Comparison of ENCODE assay signal across 8 cellular contexts in the genomic region with DNA sequence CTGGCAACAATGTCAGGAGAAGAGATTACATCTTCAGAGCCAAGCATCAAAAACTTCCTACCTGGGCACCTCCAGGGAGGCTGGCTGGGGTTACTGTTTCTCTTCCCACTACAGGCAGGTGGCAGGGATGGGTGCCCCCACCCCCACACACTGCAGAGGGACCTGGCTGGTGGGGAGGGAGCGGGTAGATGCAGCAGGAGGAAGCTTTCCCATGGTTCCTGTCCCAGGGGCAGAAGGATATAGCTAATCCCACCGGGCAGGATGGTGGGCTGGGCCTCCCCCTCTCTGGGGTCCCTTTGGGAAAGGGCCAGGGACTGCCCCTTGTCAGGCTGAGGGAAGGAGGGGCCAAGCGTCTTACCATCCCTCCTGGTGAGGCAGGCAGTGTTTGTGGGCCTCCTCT. TPM values are rescaled to one million over a fixed set of nuclear protein-coding genes. Genes with fewer than 3 reads are reported as not detected.
A peak's percentile ranks its signal among the peaks of the same experiment; 100 is the strongest.
DNase-seq lines count a peak whose midpoint lies in the region; FAIRE-seq and TF ChIP-seq lines count a peak whose summit lies in the region.

No MANE protein-coding gene starts in this region.

- CTCF ChIA-PET in endothelial cell of umbilical vein (lab: Charles Lee) = interaction anchor here (1.5 to 2.3 kb wide), 3 partner anchors 10 to 12 kb away, joined by 6 to 9 read pairs (median 6); no protein-coding TSS in a partner anchor

- peaks cover 0 to 2% (median 0%) of the 10 kb centered on the region in 7 donors for H3K9me3 Mint-ChIP-seq in CD14-positive monocyte

- H2BK120ac ChIP-seq in neuronal stem cell (ENCODE audit: low read depth, low read length) = no peak overlapping the region

- DNase-seq in CD14-positive monocyte (ENCODE audit: low spot score) (no peak), endothelial cell of umbilical vein (ENCODE audit: low read depth, low spot score) (no peak), neuronal stem cell (ENCODE audit: low spot score) (no peak), NCI-H2227 treated with DMSO at 0.1 percent for 48 hours (lab: John Stamatoyannopoulos, UW) (no peak), RPMI8226 (no peak), SHP77 treated with DMSO at 0.1 percent for 48 hours (lab: John Stamatoyannopoulos, UW) (no peak), NCI-H146 (lab: John Stamatoyannopoulos, UW) (no peak)

- H3K36me3 Mint-ChIP-seq in CD14-positive monocyte = peaks cover 2 to 14% of the 10 kb centered on the region in 2 donors

- no peaks in the 10 kb centered on the region for H3K9me3 ChIP-seq in OCI-LY3 (ENCODE audit: insufficient read depth, low read length)
- no peaks in the 10 kb centered on the region for H3K9me3 ChIP-seq in endothelial cell of umbilical vein (replicated peaks; ENCODE audit: control insufficient read depth, insufficient read depth, low read length)
- H3K9me3 ChIP-seq in neuronal stem cell (replicated peaks in 1 of 2; ENCODE audit: control insufficient read depth in 2 of 2, insufficient read depth in 1 of 2, low read depth in 1 of 2, low read length in 2 of 2) = no peaks in the 10 kb centered on the region

- no peak overlapping the region for H2BK15ac ChIP-seq in neuronal stem cell (ENCODE audit: low read length)

- WGBS in neuronal stem cell (ENCODE audit: extremely low coverage in 2 of 2, insufficient read length in 2 of 2, insufficient replicate concordance in 1 of 2), 2 donors = no CpG with 5 or more reads among the region's 3 CpGs

- H3K36me3 ChIP-seq in OCI-LY3 (replicated peaks; ENCODE audit: low read depth, low read length) (no peaks in the 10 kb centered on the region), endothelial cell of umbilical vein (ENCODE audit: control insufficient read depth in 2 of 2, extremely low read depth in 1 of 2, insufficient read depth in 2 of 2, low read length in 2 of 2) (no peaks in the 10 kb centered on the region), neuronal stem cell (replicated peaks in 1 of 2; ENCODE audit: control insufficient read depth in 2 of 2, insufficient read depth in 2 of 2, low read length in 2 of 2) (no peaks in the 10 kb centered on the region)

- intact Hi-C loops in CD14-positive monocyte (cut with micrococcal nuclease) (no loop called here), endothelial cell of umbilical vein (cut with micrococcal nuclease) (no loop called here)

- peak overlapping the region; percentile 78 for H3K18ac ChIP-seq in neuronal stem cell (ENCODE audit: low read length)

- H3K27me3 ChIP-seq in OCI-LY3 (ENCODE audit: low read depth, low read length) = peaks cover 23% of the 10 kb centered on the region
- peaks cover under 1 to 2% of the 10 kb centered on the region in 2 experiments for H3K27me3 ChIP-seq in endothelial cell of umbilical vein (ENCODE audit: control insufficient read depth in 2 of 2, insufficient read depth in 2 of 2, low read length in 2 of 2)
- H3K27me3 ChIP-seq in neuronal stem cell (ENCODE audit: control insufficient read depth in 3 of 3, insufficient read depth in 3 of 3, low read depth in 1 of 3, low read length in 3 of 3) = peaks cover 0 to 82% (median 2%) of the 10 kb centered on the region in 3 experiments

- H3K27ac ChIP-seq in OCI-LY3 (ENCODE audit: low read length) (no peak overlapping the region), endothelial cell of umbilical vein (ENCODE audit: insufficient read depth, low read depth, low read length) (no peak overlapping the region), neuronal stem cell (replicated peaks; ENCODE audit: low read length) (no peak overlapping the region)

- H2BK12ac ChIP-seq in neuronal stem cell (ENCODE audit: low read length) = peak overlapping the region; percentile 88

- no TSS peak for BruUV-seq in endothelial cell of umbilical vein (replicated peaks; lab: Mats Ljungman, UMichigan)

- H3K4me1 ChIP-seq in OCI-LY3 (ENCODE audit: low read length) (peaks cover 30% of the 10 kb centered on the region), endothelial cell of umbilical vein (ENCODE audit: control insufficient read depth, extremely low read depth, insufficient read depth, low read length) (peaks cover 15% of the 10 kb centered on the region), neuronal stem cell (ENCODE audit: control insufficient read depth in 2 of 2, insufficient read depth in 1 of 2, low read depth in 1 of 2, low read length in 2 of 2) (peaks cover 10 to 15% of the 10 kb centered on the region in 2 donors)

- no peaks in the 10 kb centered on the region for H3K9me1 ChIP-seq in endothelial cell of umbilical vein (replicated peaks; ENCODE audit: control insufficient read depth, extremely low read depth, insufficient read depth, low read length)

- H2BK5ac ChIP-seq in neuronal stem cell (ENCODE audit: low read length) = no peak overlapping the region

- H3K79me2 ChIP-seq in OCI-LY3 (ENCODE audit: low read length) (no peaks in the 10 kb centered on the region), endothelial cell of umbilical vein (ENCODE audit: control insufficient read depth, insufficient read depth, low read length) (no peaks in the 10 kb centered on the region)

- peak overlapping the region; percentile 54 to 78 for H3K4me3 Mint-ChIP-seq in CD14-positive monocyte

- H3K79me1 ChIP-seq in neuronal stem cell (ENCODE audit: low read depth, low read length) = no peaks in the 10 kb centered on the region

- H2AFZ ChIP-seq in OCI-LY3 (ENCODE audit: low read depth, low read length) (peak overlapping the region; percentile 40; the same call in 1 of the 2 replicates), endothelial cell of umbilical vein (ENCODE audit: low read depth, low read length) (no peak overlapping the region), neuronal stem cell (ENCODE audit: low read length) (peak overlapping the region; percentile 85)

- no peak overlapping the region for H4K91ac ChIP-seq in neuronal stem cell (ENCODE audit: low read depth, low read length, poor library complexity)

- H3K4me2 ChIP-seq in OCI-LY3 (ENCODE audit: low read length) (peak overlapping the region; percentile 91), endothelial cell of umbilical vein (ENCODE audit: insufficient read depth, low read length) (peak overlapping the region; percentile 88), neuronal stem cell (ENCODE audit: insufficient read depth, low read length, poor library complexity, severe bottlenecking) (peak overlapping the region; percentile 88)

- H3K23ac ChIP-seq in neuronal stem cell (ENCODE audit: low read depth, low read length, poor library complexity) = no peak overlapping the region

- TF ChIP-seq POLR2A in endothelial cell of umbilical vein (IDR thresholded peaks at IDR 0.05; ENCODE audit: low read depth, low read length) = no peak

- POLR2A ChIA-PET in endothelial cell of umbilical vein (lab: Charles Lee) = no interaction called here

- H3K4ac ChIP-seq in neuronal stem cell (ENCODE audit: low read length) = no peak overlapping the region

- H3K27me3 Mint-ChIP-seq in CD14-positive monocyte (ENCODE audit: low read depth in 3 of 3) = peaks cover 39 to 46% (median 42%) of the 10 kb centered on the region in 3 donors

- H3K27ac Mint-ChIP-seq in CD14-positive monocyte = no peak overlapping the region

- H3K4me1 Mint-ChIP-seq in CD14-positive monocyte = peaks cover 63% of the 10 kb centered on the region

- no peak overlapping the region for H4K8ac ChIP-seq in neuronal stem cell (ENCODE audit: low read depth, low read length)

- no peaks in the 10 kb centered on the region for H4K20me1 ChIP-seq in OCI-LY3 (ENCODE audit: insufficient read depth, low read length)
- H4K20me1 ChIP-seq in endothelial cell of umbilical vein (replicated peaks; ENCODE audit: control insufficient read depth, extremely low read depth, insufficient read depth, low read length) = no peaks in the 10 kb centered on the region

- H3K4me3 ChIP-seq in OCI-LY3 (ENCODE audit: low read length) (peak overlapping the region; percentile 78), endothelial cell of umbilical vein (replicated peaks in 1 of 3; ENCODE audit: insufficient read depth in 1 of 3, low read depth in 1 of 3, low read length in 3 of 3) (peak overlapping the region in 1 of 3 experiments; percentile 44), neuronal stem cell (ENCODE audit: low read length in 2 of 2) (peak overlapping the region in 1 of 2 donors; percentile 77)

- TF ChIP-seq CTCF in CD14-positive monocyte (IDR thresholded peaks at IDR 0.05) = no peak
- no peak for TF ChIP-seq CTCF in OCI-LY3 (IDR thresholded peaks at IDR 0.05; ENCODE audit: low read depth, low read length)
- no peak for TF ChIP-seq CTCF in endothelial cell of umbilical vein (IDR thresholded peaks at IDR 0.05; ENCODE audit: extremely low read depth in 1 of 2, insufficient read depth in 1 of 2, low read depth in 1 of 2, low read length in 2 of 2)

- H2AK5ac ChIP-seq in neuronal stem cell (ENCODE audit: low read depth, low read length) = no peak overlapping the region

- H3K9ac ChIP-seq in OCI-LY3 (ENCODE audit: low read length) (peak overlapping the region; percentile 34; the same call in 1 of the 2 replicates), endothelial cell of umbilical vein (replicated peaks; ENCODE audit: extremely low read depth, insufficient read depth, low read length) (no peak overlapping the region), neuronal stem cell (ENCODE audit: low read depth, low read length, poor library complexity) (peak overlapping the region; percentile 85)

- FAIRE-seq in endothelial cell of umbilical vein (lab: Jason Lieb, UNC) = no peak

- dilution Hi-C loops in endothelial cell of umbilical vein (cut with MboI; ENCODE audit: extremely low pct_ligation_motif_present, low sequenced_read_pairs) = no loop called here

- no peak overlapping the region for H3K14ac ChIP-seq in neuronal stem cell (ENCODE audit: low read length)

RNA-seq across cellular contexts. Expression of gene MTMR4, which starts 16.7 kb away (rescaled TPM):
- polyA plus RNA-seq in CD14-positive monocyte (1 to 10 TPM; 7.2 to 8.4 TPM), endothelial cell of umbilical vein (16.2 and 25.1 TPM in 2 replicates)
- 38.3 and 41.0 TPM in 2 replicates for total RNA-seq in endothelial cell of umbilical vein
- polyA plus RNA-seq in endothelial cell of umbilical vein (2011; cell fraction: cytosol; rRNA removed) = 16.5 and 17.6 TPM in 2 replicates
- 51.9 and 52.1 TPM in 2 replicates for polyA plus RNA-seq in endothelial cell of umbilical vein (2011; cell fraction: nucleus; rRNA removed)
- polyA plus RNA-seq in endothelial cell of umbilical vein (2012) = 16.7 and 20.3 TPM in 2 replicates
- 137 and 138 TPM in 2 replicates for polyA minus RNA-seq in endothelial cell of umbilical vein
- 28.4 TPM for polyA minus RNA-seq in endothelial cell of umbilical vein (2011; cell fraction: cytosol; rRNA and poly(A)+ RNA removed)
- 27.9 and 34.9 TPM in 2 replicates for polyA minus RNA-seq in endothelial cell of umbilical vein (2011; cell fraction: nucleus; rRNA and poly(A)+ RNA removed)
- polyA plus RNA-seq in neuronal stem cell (2013, experiment 1 of 2) = 18.5 TPM
- polyA plus RNA-seq in neuronal stem cell (2013, experiment 2 of 2) = 19.4 TPM

RNA-seq across cellular contexts. Expression of gene HSF5, which starts 42.9 kb away (rescaled TPM):
- polyA plus RNA-seq in CD14-positive monocyte = under 1 TPM in 1 of 2 donors, not detected in 1; 0.07 TPM
- 0.07 TPM in 1 of 2 replicates, not detected in the other for total RNA-seq in endothelial cell of umbilical vein
- polyA plus RNA-seq in endothelial cell of umbilical vein = 0.02 and 0.03 TPM in 2 replicates
- polyA plus RNA-seq in endothelial cell of umbilical vein (2011; cell fraction: cytosol; rRNA removed) = 0.01 and 0.03 TPM in 2 replicates
- polyA plus RNA-seq in endothelial cell of umbilical vein (2011; cell fraction: nucleus; rRNA removed) = 0.04 and 0.07 TPM in 2 replicates
- polyA plus RNA-seq in endothelial cell of umbilical vein (2012) = not detected in 2 replicates
- polyA minus RNA-seq in endothelial cell of umbilical vein = 0.07 TPM in 1 of 2 replicates, not detected in the other
- polyA minus RNA-seq in endothelial cell of umbilical vein (2011; cell fraction: cytosol; rRNA and poly(A)+ RNA removed) = not detected
- polyA minus RNA-seq in endothelial cell of umbilical vein (2011; cell fraction: nucleus; rRNA and poly(A)+ RNA removed) = 0.10 and 0.24 TPM in 2 replicates
- polyA plus RNA-seq in neuronal stem cell (2013, experiment 1 of 2) = not detected
- polyA plus RNA-seq in neuronal stem cell (2013, experiment 2 of 2) = not detected
